In genomic region chr12:96495155-96495554, GRCh38 we compare ENCODE assay signal across 19 cellular contexts. TPM values are rescaled to one million over a fixed set of nuclear protein-coding genes. Genes with fewer than 3 reads are reported as not detected.
DNase-seq lines count a peak whose midpoint lies in the region; ATAC-seq, FAIRE-seq and TF ChIP-seq lines count a peak whose summit lies in the region.
"Had no signal": no experiment of that assay in that cellular context is flagged by ENCODE, and none has a peak within 500 bp of the region (broad histone marks: within the 10 kb centered on the region; RNA-seq: fewer than 3 reads in every experiment).

No MANE protein-coding gene starts in this region.

- H3K36me3 ChIP-seq in A673 (ENCODE audit: insufficient read depth, low read length, poor library complexity, severe bottlenecking) (no peaks in the 10 kb centered on the region), K562 (ENCODE audit: control insufficient read depth, insufficient read depth, low read length) (no peaks in the 10 kb centered on the region), right lobe of liver (no peaks in the 10 kb centered on the region)

- H3K27ac Mint-ChIP-seq in IgD-negative memory B cell = peak overlapping the region in 2 of 3 donors; percentile 19 to 61
- H3K27ac Mint-ChIP-seq: CD4-positive, alpha-beta T cell had no signal

- TF ChIP-seq CTCF in A673 (conservative IDR thresholded peaks at IDR 0.05; ENCODE audit: low read depth, low read length) = no peak
- no peak for TF ChIP-seq CTCF in GM12864 (IDR thresholded peaks at IDR 0.05; ENCODE audit: low read depth, low read length, missing control alignments)
- TF ChIP-seq CTCF in K562 (IDR thresholded peaks at IDR 0.05 in 2 of 3, conservative IDR thresholded peaks at IDR 0.05 in 1 of 3; ENCODE audit: insufficient read depth in 2 of 3, low read depth in 1 of 3, low read length in 3 of 3) = no peak
- no peak for TF ChIP-seq CTCF in lower leg skin (IDR thresholded peaks at IDR 0.05)
- no peak for TF ChIP-seq CTCF in right lobe of liver (IDR thresholded peaks at IDR 0.05)

- TF ChIP-seq POLR2A in K562 (conservative IDR thresholded peaks at IDR 0.05) (no peak), lower leg skin (IDR thresholded peaks at IDR 0.05) (no peak), right lobe of liver (IDR thresholded peaks at IDR 0.05) (no peak)

- H3K9me3 ChIP-seq in A673 (ENCODE audit: low read depth, low read length, poor library complexity, severe bottlenecking) (no peaks in the 10 kb centered on the region), K562 (replicated peaks; ENCODE audit: control insufficient read depth, insufficient read depth, low read depth, low read length) (no peaks in the 10 kb centered on the region), right lobe of liver (no peaks in the 10 kb centered on the region)

- H3K9me3 Mint-ChIP-seq in IgD-negative memory B cell = no peaks in the 10 kb centered on the region
- H3K9me3 Mint-ChIP-seq: CD4-positive, alpha-beta T cell had no signal

- BruUV-seq in A673 (replicated peaks; lab: Mats Ljungman, UMichigan) (no TSS peak), K562 (replicated peaks; lab: Mats Ljungman, UMichigan) (no TSS peak)

- no peak for TF ChIP-seq EP300 in K562 (IDR thresholded peaks at IDR 0.05; ENCODE audit: low read length)

- 21% methylated on average over 7 of the region's 11 CpGs for WGBS in K562 (ENCODE audit: insufficient coverage, low coverage, missing lambda C conversion rate)
- 86 to 88% methylated on average over 11 of the region's 11 CpGs for WGBS in lower leg skin, 2 donors
- 50% methylated on average over 7 of the region's 11 CpGs for WGBS in right lobe of liver (ENCODE audit: insufficient coverage, low coverage, low lambda C conversion rate, missing lambda C conversion rate)

- ATAC-seq in K562 (no peak), right lobe of liver (no peak)
- ATAC-seq: HCT116 had no signal

- no peak for TF ChIP-seq RAD21 in K562 (CRISPR knock-in tag; conservative IDR thresholded peaks at IDR 0.05 in 1 of 2, IDR thresholded peaks at IDR 0.05 in 1 of 2)

- H3K27me3 Mint-ChIP-seq in IgD-negative memory B cell = no peaks in the 10 kb centered on the region
- H3K27me3 Mint-ChIP-seq: CD4-positive, alpha-beta T cell had no signal

- DNase-seq in A673 (ENCODE audit: low spot score) (peak; percentile 45), GM12864 (ENCODE audit: low read depth) (no peak), K562 (ENCODE audit: extremely low read depth in 1 of 4, low spot score in 3 of 4) (no peak), lower leg skin (ENCODE audit: low spot score in 2 of 2) (no peak), right lobe of liver (no peak), DMS153 (lab: John Stamatoyannopoulos, UW) (no peak)
- DNase-seq in activated effector memory CD4-positive, alpha-beta T cell treated with Interleukin-2 at 50 U/mL for 16 hours = no peak
- DNase-seq: CD4-positive, alpha-beta T cell; DND-41; GDM1; NCI-H187 treated with DMSO at 0.1 percent for 48 hours; NCI-H2171; NCI-H510A; SHP77 had no signal

- H3K4me3 ChIP-seq in A673 (ENCODE audit: low read depth, low read length, poor library complexity, severe bottlenecking) (no peak overlapping the region), GM12864 (ENCODE audit: low read depth, low read length) (peak overlapping the region; percentile 13; the same call in 1 of the 2 replicates), K562 (no peak overlapping the region), lower leg skin (ENCODE audit: low read depth, poor library complexity, severe bottlenecking) (no peak overlapping the region), right lobe of liver (no peak overlapping the region)

- H3K4me2 ChIP-seq in K562 (ENCODE audit: insufficient read depth, low read length) = no peak overlapping the region

- no peaks in the 10 kb centered on the region for H3K9me1 ChIP-seq in K562 (ENCODE audit: control insufficient read depth, insufficient read depth, low read length)

- no peaks in the 10 kb centered on the region for H3K79me2 ChIP-seq in K562 (ENCODE audit: control insufficient read depth, insufficient read depth, low read length)

- no peak overlapping the region for H2AFZ ChIP-seq in K562 (ENCODE audit: low read depth, low read length)

- peaks cover 14 to 32% (median 19%) of the 10 kb centered on the region in 3 donors for H3K4me1 Mint-ChIP-seq in IgD-negative memory B cell

- H3K27me3 ChIP-seq in A673 (replicated peaks; ENCODE audit: insufficient read depth, low read depth, low read length, poor library complexity) (no peaks in the 10 kb centered on the region), K562 (ENCODE audit: control insufficient read depth in 2 of 2, insufficient read depth in 2 of 2, low read length in 2 of 2) (no peaks in the 10 kb centered on the region), right lobe of liver (no peaks in the 10 kb centered on the region)

- no peaks in the 10 kb centered on the region for H4K20me1 ChIP-seq in K562 (replicated peaks; ENCODE audit: control insufficient read depth, insufficient read depth, low read length)

- H3K4me1 ChIP-seq in A673 (ENCODE audit: insufficient read depth, low read length, poor library complexity, severe bottlenecking) = no peaks in the 10 kb centered on the region
- no peaks in the 10 kb centered on the region; a peak in 1 of 5 replicates for H3K4me1 ChIP-seq in K562 (replicated peaks in 1 of 2; ENCODE audit: control insufficient read depth in 2 of 2, insufficient read depth in 2 of 2, low read length in 2 of 2)
- no peaks in the 10 kb centered on the region for H3K4me1 ChIP-seq in right lobe of liver

- no peak overlapping the region for H3K9ac ChIP-seq in K562 (ENCODE audit: insufficient read depth in 1 of 2, low read depth in 2 of 2, low read length in 2 of 2)

- POLR2A ChIA-PET in A673 (lab: Charles Lee; ENCODE audit: low non-redundant PET) (no interaction called here), K562 (lab: Yijun Ruan, JAX) (no interaction called here)

- no peaks in the 10 kb centered on the region for H3K36me3 Mint-ChIP-seq in IgD-negative memory B cell

- FAIRE-seq in K562 (lab: Jason Lieb, UNC) = no peak
- FAIRE-seq: A204.1, D721Med, RCC 7860 had no signal

- H3K27ac ChIP-seq in A673 (ENCODE audit: low read depth, low read length, poor library complexity, severe bottlenecking) (no peak overlapping the region), K562 (ENCODE audit: extremely low read depth, low read depth, low read length) (no peak overlapping the region), right lobe of liver (no peak overlapping the region)

- peak overlapping the region; percentile 34 to 75 (median 44) for H3K4me3 Mint-ChIP-seq in IgD-negative memory B cell
- H3K4me3 Mint-ChIP-seq: CD4-positive, alpha-beta T cell had no signal

- intact Hi-C loops in A673 (cut with micrococcal nuclease; ENCODE audit: unreplicated experiment) (no loop called here), K562 (cut with micrococcal nuclease) (no loop called here), lower leg skin (cut with DNase I; ENCODE audit: low total_unique reads) (no loop called here), right lobe of liver (cut with DNase I) (no loop called here)

- CTCF ChIA-PET in A673 (lab: Charles Lee) = interaction anchor here (0.6 kb wide), 1 partner anchor 181 kb away, joined by 4 read pairs; no protein-coding TSS in a partner anchor
- CTCF ChIA-PET in K562 (lab: Yijun Ruan, JAX; ENCODE audit: low intra/inter-chr PET ratio) = no interaction called here

- in situ Hi-C loops in K562 (cut with MboI) = no loop called here

TF ChIP-seq in K562, 482 proteins besides CTCF, POLR2A, EP300 and RAD21:
- TF ChIP-seq ZNF512 (tag; IDR thresholded peaks at IDR 0.05) (peak; percentile 27; the same call in 1 of the 2 replicates), L3MBTL2 (IDR thresholded peaks at IDR 0.05) (no peak)

RNA-seq across cellular contexts. Expression of gene CFAP54, which starts 5.8 kb away (rescaled TPM):
- total RNA-seq in A673 (2021) = 0.71 and 1.5 TPM in 2 replicates
- 0.13 TPM for polyA plus RNA-seq in IgD-negative memory B cell
- total RNA-seq in K562 (2011; cell fraction: chromatin; rRNA removed; ENCODE audit: low replicate concordance) = not detected in 2 replicates
- total RNA-seq in K562 (2011; cell fraction: nucleolus; rRNA removed) = not detected in 2 replicates
- total RNA-seq in K562 (2011; cell fraction: nucleoplasm; rRNA removed) = not detected in 2 replicates
- total RNA-seq in K562 (2014; rRNA removed) = 0.23 TPM in 1 of 2 replicates, not detected in the other
- total RNA-seq in K562 (2014; rRNA removed; fragmentation: Illumina TruSeq; extraction: Trizol) = 0.15 TPM in 1 of 2 replicates, not detected in the other
- total RNA-seq in K562 (2015; rRNA removed; fragmentation: Illumina TruSeq; extraction: Trizol) = 0.07 TPM in 1 of 2 replicates, not detected in the other
- total RNA-seq in K562 (2021) = 0.09 and 0.11 TPM in 2 replicates
- not detected in 2 replicates for polyA plus RNA-seq in K562 (2011; rRNA removed)
- 0.06 TPM in 1 of 2 replicates, not detected in the other for polyA plus RNA-seq in K562 (2011; cell fraction: cytosol; rRNA removed)
- polyA plus RNA-seq in K562 (2011; cell fraction: nucleus; rRNA removed) = 0.09 TPM in 1 of 2 replicates, not detected in the other
- polyA plus RNA-seq in K562 (2012) = 0.05 and 0.12 TPM in 2 replicates
- polyA plus RNA-seq in K562 (2014; fragmentation: Illumina TruSeq; extraction: Trizol) = 0.18 TPM in 1 of 2 replicates, not detected in the other
- polyA plus RNA-seq in K562 (2014; fragmentation: Nextera tagmentation; extraction: Ambion mirVana) = under 1 TPM; 0.03 to 0.08 TPM
- not detected in 2 replicates for polyA plus RNA-seq in K562 (2014; rRNA removed)
- polyA minus RNA-seq in K562 (2011; rRNA and poly(A)+ RNA removed) = 0.07 TPM in 1 of 2 replicates, not detected in the other
- not detected in 2 replicates for polyA minus RNA-seq in K562 (2011; cell fraction: cytosol; rRNA and poly(A)+ RNA removed)
- 0.13 TPM in 1 of 2 replicates, not detected in the other for polyA minus RNA-seq in K562 (2011; cell fraction: nucleus; rRNA and poly(A)+ RNA removed)
- total RNA-seq in lower leg skin = under 1 TPM in 2 of 4 donors, not detected in 2; 0.04 to 0.59 TPM
- total RNA-seq in right lobe of liver = under 1 TPM; 0.09 to 0.34 (median 0.13) TPM
